Comparison of ENCODE assay signal across 8 cellular contexts in genomic region chrX:13688772-13689518, GRCh38. TPM values are rescaled to one million over a fixed set of nuclear protein-coding genes. Genes with fewer than 3 reads are reported as not detected.
DNase-seq lines count a peak whose midpoint lies in the region; ATAC-seq and TF ChIP-seq lines count a peak whose summit lies in the region.

RAB9A (plus strand) TSS chrX:13689128; CDS start chrX:13708747, 19,619 bp downstream.

- peaks cover 58% of the 10 kb centered on the region for H3K4me1 Mint-ChIP-seq in activated B cell treated with CpG ODN at 0.5 μM for 24 hours

- H3K36me3 Mint-ChIP-seq in activated B cell treated with CpG ODN at 0.5 μM for 24 hours (ENCODE audit: low read depth) = peaks cover 7% of the 10 kb centered on the region

- peak within 1 kb of the TSS; percentile 89 for H3K27ac Mint-ChIP-seq in activated B cell treated with CpG ODN at 0.5 μM for 24 hours

- H3K27me3 Mint-ChIP-seq in activated B cell treated with CpG ODN at 0.5 μM for 24 hours = no peaks in the 10 kb centered on the region

- peak within 1 kb of the TSS; percentile 91 for H3K4me3 Mint-ChIP-seq in activated B cell treated with CpG ODN at 0.5 μM for 24 hours

- intact Hi-C loops in activated B cell treated with CpG ODN at 0.5 μM for 24 hours (cut with micrococcal nuclease) = loop anchor here (1.0 kb wide), 3 partner anchors 8 to 45 kb away; partner anchors contain the start of genes OFD1 and TRAPPC2

- TF ChIP-seq CTCF in activated B cell treated with CpG ODN at 0.5 μM for 24 hours (IDR thresholded peaks at IDR 0.05) = no peak
- no peak for TF ChIP-seq CTCF in cardiac fibroblast (IDR thresholded peaks at IDR 0.05; ENCODE audit: low read depth, low read length)

- CTCF ChIA-PET in activated B cell treated with CpG ODN at 0.5 μM for 24 hours (lab: Charles Lee) = interaction anchor here (0.7 to 1.2 kb wide), 3 partner anchors 19 to 69 kb away, joined by 3 to 4 read pairs (median 3); no protein-coding TSS in a partner anchor

- POLR2A ChIA-PET in activated B cell treated with CpG ODN at 0.5 μM for 24 hours (lab: Charles Lee) = interaction anchor here (0.6 to 6.2 kb wide), 16 partner anchors 7 to 985 kb away, joined by 3 to 55 read pairs (median 4); partner anchors contain the start of genes OFD1, TCEANC, TMSB4X and TRAPPC2

- H3K4me3 ChIP-seq in cardiac fibroblast (replicated peaks in 1 of 2; ENCODE audit: low read depth in 2 of 2, low read length in 2 of 2) = peak within 1 kb of the TSS; percentile 64 to 73

- H3K9me3 Mint-ChIP-seq in activated B cell treated with CpG ODN at 0.5 μM for 24 hours = no peaks in the 10 kb centered on the region

- DNase-seq in 8988T (peak; percentile 91), NCI-H2227 (lab: John Stamatoyannopoulos, UW; ENCODE audit: unreplicated experiment) (peak; percentile 92), activated B cell treated with CpG ODN at 0.5 μM for 24 hours (peak; percentile 77), cardiac fibroblast (ENCODE audit: low read depth in 2 of 2) (peak; percentile 66 to 72), inferior parietal cortex (ENCODE audit: extremely low spot score) (peak; percentile 59)
- DNase-seq in stimulated activated CD4-positive, alpha-beta T cell treated with anti-CD3 and anti-CD28 coated beads, Interleukin-12 subunit alpha, Interleukin-12 subunit beta, amount 100 ng/mL, for 4 hours = peak; percentile 80

- ATAC-seq in GM18517 (IDR thresholded peaks at IDR 0.05; ENCODE audit: unreplicated experiment) (peak; percentile 38), HG03064 (IDR thresholded peaks at IDR 0.05; ENCODE audit: low read depth, unreplicated experiment) (peak; percentile 72), activated B cell treated with CpG ODN at 0.5 μM for 24 hours (ENCODE audit: low read depth) (peak; percentile 86)

RNA-seq across cellular contexts. Expression of gene RAB9A, which starts in this region (rescaled TPM):
- total RNA-seq in activated B cell treated with CpG ODN at 0.5 μM for 24 hours = 26.1 and 27.7 TPM in 2 replicates

Comparison
In these comparisons a context has a peak if more than half of its experiments do, and no peak if none do; other contexts are left out.
1. Peak in every context shown above with its lines: DNase-seq, ATAC-seq and H3K4me3 ChIP-seq.